3 cellular contexts compared by ENCODE assay signal in the genomic region with DNA sequence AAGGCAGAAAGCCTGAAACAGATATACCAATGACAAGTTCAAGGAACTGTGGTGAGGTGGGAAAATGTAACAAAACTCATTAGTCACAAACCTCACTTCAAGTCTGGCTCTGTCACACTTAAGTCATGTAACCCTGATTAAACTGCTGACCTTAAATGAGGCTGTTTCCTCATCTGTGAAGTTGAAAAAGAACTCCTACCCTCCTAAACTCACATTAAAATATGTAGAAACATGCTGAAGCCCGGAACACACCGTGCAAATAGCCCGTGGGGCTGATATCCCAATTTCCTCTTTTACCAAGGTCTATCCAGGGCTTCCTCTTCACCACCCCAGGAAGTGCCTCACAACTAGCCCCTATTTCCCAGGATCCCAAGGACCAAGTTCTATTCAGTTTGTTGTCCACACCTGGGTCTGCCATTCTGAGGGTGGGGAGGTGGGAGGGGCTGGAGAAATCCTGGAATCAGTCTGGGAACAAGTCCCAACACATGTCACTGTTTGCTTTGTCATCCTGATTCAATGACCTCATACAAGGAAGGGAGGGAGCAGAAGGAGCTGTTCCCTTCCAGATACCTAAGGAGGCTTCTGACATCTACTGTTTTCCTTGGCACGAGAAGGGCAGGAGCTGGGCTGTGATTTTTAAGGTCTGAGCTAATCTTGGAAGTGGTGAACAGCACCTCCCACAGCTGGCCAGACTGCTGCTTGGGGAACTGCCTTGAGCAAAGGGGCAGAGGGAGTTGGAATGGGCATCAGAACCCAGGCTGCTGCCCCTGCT.
TF ChIP-seq lines count a peak whose summit lies in the region.

No MANE protein-coding gene starts in this region.

TF ChIP-seq in K562, 482 proteins besides CTCF, POLR2A, EP300 and RAD21 (continues in another document):
- no peak for TF ChIP-seq SNIP1 (IDR thresholded peaks at IDR 0.05; ENCODE audit: low read depth)
- peak; percentile 47; the same call in 1 of the 2 replicates for TF ChIP-seq ZNF584 (CRISPR knock-in tag; IDR thresholded peaks at IDR 0.05; ENCODE audit: low read depth)
- no peak for TF ChIP-seq ZNF347 (CRISPR knock-in tag; IDR thresholded peaks at IDR 0.05; ENCODE audit: low read depth)
- TF ChIP-seq NR2C2 (CRISPR knock-in tag; IDR thresholded peaks at IDR 0.05), result no peak
- peak; percentile 35; the same call in 1 of the 2 replicates for TF ChIP-seq NR2C2 (tag; IDR thresholded peaks at IDR 0.05)
- no peak for TF ChIP-seq ZNF384 (IDR thresholded peaks at IDR 0.05; ENCODE audit: low read depth, low read length)
- TF ChIP-seq MYC (IDR thresholded peaks at IDR 0.05; ENCODE audit: low read depth, low read length), result peak; percentile 46; the same call in 1 of the 2 replicates
- TF ChIP-seq MYC (CRISPR knock-in tag; IDR thresholded peaks at IDR 0.05; ENCODE audit: borderline replicate concordance, low read depth), result no peak
- TF ChIP-seq ETS2 (tag; IDR thresholded peaks at IDR 0.05; ENCODE audit: borderline replicate concordance, poor library complexity, severe bottlenecking), result no peak
- no peak for TF ChIP-seq TCF3 (CRISPR knock-in tag; IDR thresholded peaks at IDR 0.05)
- TF ChIP-seq ZNF175 (CRISPR knock-in tag; IDR thresholded peaks at IDR 0.05; ENCODE audit: low read depth), result peak; percentile 34; the same call in 1 of the 2 replicates
- TF ChIP-seq ZNF316 (IDR thresholded peaks at IDR 0.05), result peak; percentile 49; the same call in 1 of the 2 replicates
- TF ChIP-seq, protein P1, sequence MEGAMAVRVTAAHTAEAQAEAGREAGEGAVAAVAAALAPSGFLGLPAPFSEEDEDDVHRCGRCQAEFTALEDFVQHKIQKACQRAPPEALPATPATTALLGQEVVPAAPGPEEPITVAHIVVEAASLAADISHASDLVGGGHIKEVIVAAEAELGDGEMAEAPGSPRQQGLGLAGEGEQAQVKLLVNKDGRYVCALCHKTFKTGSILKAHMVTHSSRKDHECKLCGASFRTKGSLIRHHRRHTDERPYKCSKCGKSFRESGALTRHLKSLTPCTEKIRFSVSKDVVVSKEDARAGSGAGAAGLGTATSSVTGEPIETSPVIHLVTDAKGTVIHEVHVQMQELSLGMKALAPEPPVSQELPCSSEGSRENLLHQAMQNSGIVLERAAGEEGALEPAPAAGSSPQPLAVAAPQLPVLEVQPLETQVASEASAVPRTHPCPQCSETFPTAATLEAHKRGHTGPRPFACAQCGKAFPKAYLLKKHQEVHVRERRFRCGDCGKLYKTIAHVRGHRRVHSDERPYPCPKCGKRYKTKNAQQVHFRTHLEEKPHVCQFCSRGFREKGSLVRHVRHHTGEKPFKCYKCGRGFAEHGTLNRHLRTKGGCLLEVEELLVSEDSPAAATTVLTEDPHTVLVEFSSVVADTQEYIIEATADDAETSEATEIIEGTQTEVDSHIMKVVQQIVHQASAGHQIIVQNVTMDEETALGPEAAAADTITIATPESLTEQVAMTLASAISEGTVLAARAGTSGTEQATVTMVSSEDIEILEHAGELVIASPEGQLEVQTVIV (CRISPR knock-in tag; IDR thresholded peaks at IDR 0.05; ENCODE audit: borderline replicate concordance), result no peak
- no peak for TF ChIP-seq CHD1 (IDR thresholded peaks at IDR 0.05; ENCODE audit: low read length)
- TF ChIP-seq RFX7 (CRISPR knock-in tag; IDR thresholded peaks at IDR 0.05), result no peak
- TF ChIP-seq, protein P2, sequence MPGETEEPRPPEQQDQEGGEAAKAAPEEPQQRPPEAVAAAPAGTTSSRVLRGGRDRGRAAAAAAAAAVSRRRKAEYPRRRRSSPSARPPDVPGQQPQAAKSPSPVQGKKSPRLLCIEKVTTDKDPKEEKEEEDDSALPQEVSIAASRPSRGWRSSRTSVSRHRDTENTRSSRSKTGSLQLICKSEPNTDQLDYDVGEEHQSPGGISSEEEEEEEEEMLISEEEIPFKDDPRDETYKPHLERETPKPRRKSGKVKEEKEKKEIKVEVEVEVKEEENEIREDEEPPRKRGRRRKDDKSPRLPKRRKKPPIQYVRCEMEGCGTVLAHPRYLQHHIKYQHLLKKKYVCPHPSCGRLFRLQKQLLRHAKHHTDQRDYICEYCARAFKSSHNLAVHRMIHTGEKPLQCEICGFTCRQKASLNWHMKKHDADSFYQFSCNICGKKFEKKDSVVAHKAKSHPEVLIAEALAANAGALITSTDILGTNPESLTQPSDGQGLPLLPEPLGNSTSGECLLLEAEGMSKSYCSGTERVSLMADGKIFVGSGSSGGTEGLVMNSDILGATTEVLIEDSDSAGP (CRISPR knock-in tag; IDR thresholded peaks at IDR 0.05), result no peak
- no peak for TF ChIP-seq FOXA1 (IDR thresholded peaks at IDR 0.05; ENCODE audit: borderline replicate concordance)
- TF ChIP-seq, protein P3, sequence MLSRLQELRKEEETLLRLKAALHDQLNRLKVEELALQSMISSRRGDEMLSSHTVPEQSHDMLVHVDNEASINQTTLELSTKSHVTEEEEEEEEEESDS (CRISPR knock-in tag; IDR thresholded peaks at IDR 0.05), result no peak

TF ChIP-seq in HepG2, 621 proteins besides CTCF, POLR2A, EP300 and RAD21 (continues in another document):
- no peak for TF ChIP-seq KLF16 (CRISPR knock-in tag; IDR thresholded peaks at IDR 0.05)
- TF ChIP-seq, protein P4, sequence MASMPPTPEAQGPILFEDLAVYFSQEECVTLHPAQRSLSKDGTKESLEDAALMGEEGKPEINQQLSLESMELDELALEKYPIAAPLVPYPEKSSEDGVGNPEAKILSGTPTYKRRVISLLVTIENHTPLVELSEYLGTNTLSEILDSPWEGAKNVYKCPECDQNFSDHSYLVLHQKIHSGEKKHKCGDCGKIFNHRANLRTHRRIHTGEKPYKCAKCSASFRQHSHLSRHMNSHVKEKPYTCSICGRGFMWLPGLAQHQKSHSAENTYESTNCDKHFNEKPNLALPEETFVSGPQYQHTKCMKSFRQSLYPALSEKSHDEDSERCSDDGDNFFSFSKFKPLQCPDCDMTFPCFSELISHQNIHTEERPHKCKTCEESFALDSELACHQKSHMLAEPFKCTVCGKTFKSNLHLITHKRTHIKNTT (CRISPR knock-in tag; IDR thresholded peaks at IDR 0.05), result no peak
- no peak for TF ChIP-seq JARID2 (CRISPR knock-in tag; IDR thresholded peaks at IDR 0.05; ENCODE audit: insufficient replicate concordance)
- TF ChIP-seq ZIK1 (CRISPR knock-in tag; IDR thresholded peaks at IDR 0.05; ENCODE audit: borderline replicate concordance, low read depth), result no peak
- no peak for TF ChIP-seq ZNF256 (CRISPR knock-in tag; conservative IDR thresholded peaks at IDR 0.05)
- TF ChIP-seq, protein P5, sequence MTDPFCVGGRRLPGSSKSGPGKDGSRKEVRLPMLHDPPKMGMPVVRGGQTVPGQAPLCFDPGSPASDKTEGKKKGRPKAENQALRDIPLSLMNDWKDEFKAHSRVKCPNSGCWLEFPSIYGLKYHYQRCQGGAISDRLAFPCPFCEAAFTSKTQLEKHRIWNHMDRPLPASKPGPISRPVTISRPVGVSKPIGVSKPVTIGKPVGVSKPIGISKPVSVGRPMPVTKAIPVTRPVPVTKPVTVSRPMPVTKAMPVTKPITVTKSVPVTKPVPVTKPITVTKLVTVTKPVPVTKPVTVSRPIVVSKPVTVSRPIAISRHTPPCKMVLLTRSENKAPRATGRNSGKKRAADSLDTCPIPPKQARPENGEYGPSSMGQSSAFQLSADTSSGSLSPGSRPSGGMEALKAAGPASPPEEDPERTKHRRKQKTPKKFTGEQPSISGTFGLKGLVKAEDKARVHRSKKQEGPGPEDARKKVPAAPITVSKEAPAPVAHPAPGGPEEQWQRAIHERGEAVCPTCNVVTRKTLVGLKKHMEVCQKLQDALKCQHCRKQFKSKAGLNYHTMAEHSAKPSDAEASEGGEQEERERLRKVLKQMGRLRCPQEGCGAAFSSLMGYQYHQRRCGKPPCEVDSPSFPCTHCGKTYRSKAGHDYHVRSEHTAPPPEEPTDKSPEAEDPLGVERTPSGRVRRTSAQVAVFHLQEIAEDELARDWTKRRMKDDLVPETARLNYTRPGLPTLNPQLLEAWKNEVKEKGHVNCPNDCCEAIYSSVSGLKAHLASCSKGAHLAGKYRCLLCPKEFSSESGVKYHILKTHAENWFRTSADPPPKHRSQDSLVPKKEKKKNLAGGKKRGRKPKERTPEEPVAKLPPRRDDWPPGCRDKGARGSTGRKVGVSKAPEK (CRISPR knock-in tag; IDR thresholded peaks at IDR 0.05; ENCODE audit: borderline replicate concordance), result no peak
- TF ChIP-seq, protein P6, sequence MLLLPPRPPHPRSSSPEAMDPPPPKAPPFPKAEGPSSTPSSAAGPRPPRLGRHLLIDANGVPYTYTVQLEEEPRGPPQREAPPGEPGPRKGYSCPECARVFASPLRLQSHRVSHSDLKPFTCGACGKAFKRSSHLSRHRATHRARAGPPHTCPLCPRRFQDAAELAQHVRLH (CRISPR knock-in tag; IDR thresholded peaks at IDR 0.05; ENCODE audit: borderline replicate concordance, low read depth), result no peak
- TF ChIP-seq, protein P7, sequence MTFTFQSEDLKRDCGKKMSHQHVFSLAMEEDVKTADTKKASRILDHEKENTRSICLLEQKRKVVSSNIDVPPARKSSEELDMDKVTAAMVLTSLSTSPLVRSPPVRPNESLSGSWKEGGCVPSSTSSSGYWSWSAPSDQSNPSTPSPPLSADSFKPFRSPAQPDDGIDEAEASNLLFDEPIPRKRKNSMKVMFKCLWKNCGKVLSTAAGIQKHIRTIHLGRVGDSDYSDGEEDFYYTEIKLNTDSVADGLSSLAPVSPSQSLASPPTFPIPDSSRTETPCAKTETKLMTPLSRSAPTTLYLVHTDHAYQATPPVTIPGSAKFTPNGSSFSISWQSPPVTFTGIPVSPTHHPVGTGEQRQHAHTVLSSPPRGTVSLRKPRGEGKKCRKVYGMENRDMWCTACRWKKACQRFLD (CRISPR knock-in tag; IDR thresholded peaks at IDR 0.05; ENCODE audit: borderline replicate concordance), result no peak
- TF ChIP-seq MTF2 (CRISPR knock-in tag; IDR thresholded peaks at IDR 0.05; ENCODE audit: borderline replicate concordance), result no peak
- 0 out of 2 replicates have a peak, but pooled peaks have one; percentile 23 for TF ChIP-seq DNMT3B (CRISPR knock-in tag; conservative IDR thresholded peaks at IDR 0.05)
- TF ChIP-seq ZNF263 (CRISPR knock-in tag; IDR thresholded peaks at IDR 0.05), result no peak
- peak; percentile 31; the same call in 1 of the 2 replicates for TF ChIP-seq RXRA (CRISPR knock-in tag; IDR thresholded peaks at IDR 0.05)

TF ChIP-seq in HEK293T, 16 proteins besides CTCF, POLR2A, EP300 and RAD21:
- TF ChIP-seq NFRKB (IDR thresholded peaks at IDR 0.05) (no peak), SP1 (IDR thresholded peaks at IDR 0.05) (no peak), L3MBTL2 (conservative IDR thresholded peaks at IDR 0.05) (no peak), FOXM1 (IDR thresholded peaks at IDR 0.05; ENCODE audit: borderline replicate concordance) (no peak), TARDBP (IDR thresholded peaks at IDR 0.05) (no peak), FOXA1 (IDR thresholded peaks at IDR 0.05) (no peak), HDGF (IDR thresholded peaks at IDR 0.05; ENCODE audit: borderline replicate concordance) (no peak), LEF1 (IDR thresholded peaks at IDR 0.05; ENCODE audit: borderline replicate concordance) (no peak), BHLHE40 (IDR thresholded peaks at IDR 0.05; ENCODE audit: borderline replicate concordance) (no peak), CTBP1 (IDR thresholded peaks at IDR 0.05; ENCODE audit: borderline replicate concordance) (no peak), SUZ12 (IDR thresholded peaks at IDR 0.05) (no peak), ZNF384 (IDR thresholded peaks at IDR 0.05) (no peak), ELF4 (IDR thresholded peaks at IDR 0.05) (no peak)
- TF ChIP-seq, protein P8, sequence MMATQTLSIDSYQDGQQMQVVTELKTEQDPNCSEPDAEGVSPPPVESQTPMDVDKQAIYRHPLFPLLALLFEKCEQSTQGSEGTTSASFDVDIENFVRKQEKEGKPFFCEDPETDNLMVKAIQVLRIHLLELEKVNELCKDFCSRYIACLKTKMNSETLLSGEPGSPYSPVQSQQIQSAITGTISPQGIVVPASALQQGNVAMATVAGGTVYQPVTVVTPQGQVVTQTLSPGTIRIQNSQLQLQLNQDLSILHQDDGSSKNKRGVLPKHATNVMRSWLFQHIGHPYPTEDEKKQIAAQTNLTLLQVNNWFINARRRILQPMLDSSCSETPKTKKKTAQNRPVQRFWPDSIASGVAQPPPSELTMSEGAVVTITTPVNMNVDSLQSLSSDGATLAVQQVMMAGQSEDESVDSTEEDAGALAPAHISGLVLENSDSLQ (IDR thresholded peaks at IDR 0.05), result no peak
